In genomic region chr5:3024541-3024940, GRCh38 we compare ENCODE assay signal across 33 cellular contexts.
"Had no signal": no experiment of that assay in that cellular context is flagged by ENCODE, and none has a peak within 500 bp of the region (broad histone marks: within the 10 kb centered on the region; RNA-seq: fewer than 3 reads in every experiment).

No MANE protein-coding gene starts in this region.

- H3K4me1 ChIP-seq: adrenal gland, body of pancreas, esophagus squamous epithelium, gastroesophageal sphincter had no signal

- H3K27me3 ChIP-seq: adrenal gland, body of pancreas, esophagus squamous epithelium had no signal

- H3K27ac ChIP-seq: adrenal gland, body of pancreas, epithelial cell of prostate, esophagus squamous epithelium, gastroesophageal sphincter, WERI-Rb-1 had no signal

- H3K36me3 ChIP-seq: adrenal gland, esophagus squamous epithelium, gastroesophageal sphincter, WERI-Rb-1 had no signal

- H3K27ac Mint-ChIP-seq: activated B cell treated with CpG ODN at 0.5 μM for 24 hours; activated CD8-positive, alpha-beta T cell treated with anti-CD3 and anti-CD28 coated beads for 36 hours; activated naive CD8-positive, alpha-beta T cell; activated naive CD8-positive, alpha-beta T cell treated with anti-CD3 and anti-CD28 coated beads, Interleukin-2, amount 50 U/mL, for 24 hours; activated T-helper 1 cell treated with anti-CD3 and anti-CD28 coated beads, Interleukin-12 subunit alpha, Interleukin-12 subunit beta, Interleukin-2, Interleukin-4 antibody, amounts not matched to agents 30 ng/mL and 10 ng/mL and 1 ng/mL, durations not matched to agents 14 hours and 24 hours and 36 hours; activated T-helper 2 cell treated with anti-CD3 and anti-CD28 coated beads, Interferon-gamma antibody, Interleukin-2, Interleukin-4, amounts not matched to agents 10 μg/mL and 5 μg/mL and 100 μg/mL, durations not matched to agents 14 hours and 24 hours and 36 hours; T-helper 17 cell; T-helper 2 cell treated with Interferon-gamma antibody and Interleukin-4, amounts not matched to agents 5 μg/mL and 100 μg/mL, for 36 hours had no signal

- H3K36me3 Mint-ChIP-seq: activated naive CD8-positive, alpha-beta T cell had no signal

- DNase-seq: activated B cell treated with CpG ODN at 0.5 μM for 24 hours; activated CD4-positive, alpha-beta T cell treated with anti-CD3 and anti-CD28 coated beads for 48 hours; activated CD4-positive, alpha-beta T cell treated with anti-CD3 and anti-CD28 coated beads, Interleukin-2, amount 50 U/mL, for 1 hour; activated CD4-positive, alpha-beta T cell treated with anti-CD3 and anti-CD28 coated beads, Interleukin-2, amount 50 U/mL, for 48 hours; activated CD8-positive, alpha-beta memory T cell treated with anti-CD3 and anti-CD28 coated beads for 24 hours; activated CD8-positive, alpha-beta T cell treated with anti-CD3 and anti-CD28 coated beads for 36 hours; activated gamma-delta T cell treated with Interleukin-2 at 50 U/mL for 16 hours; activated naive CD4-positive, alpha-beta T cell treated with anti-CD3 and anti-CD28 coated beads, Interleukin-2, amount 50 U/mL, for 16 hours; activated naive CD4-positive, alpha-beta T cell treated with Interleukin-2 at 50 U/mL for 16 hours; activated naive CD8-positive, alpha-beta T cell treated with anti-CD3 and anti-CD28 coated beads, Interleukin-2, amount 50 U/mL, for 24 hours; activated T-cell treated with anti-CD3 and anti-CD28 coated beads, Interleukin-2, amount 50 U/mL, for 1 hour; activated T-cell treated with anti-CD3 and anti-CD28 coated beads, Interleukin-2, amount 50 U/mL, for 48 hours; amygdala; aorta; body of pancreas; caudate nucleus; cortex of kidney; dermis blood vessel endothelial cell; effector CD8-positive, alpha-beta T cell; esophagus squamous epithelium; foreskin melanocyte; T-helper 1 cell; T-helper 17 cell; T1000; WERI-Rb-1 had no signal

- H3K9me3 ChIP-seq: adrenal gland, body of pancreas, esophagus squamous epithelium, gastroesophageal sphincter had no signal

- H3K27me3 Mint-ChIP-seq: activated B cell treated with CpG ODN at 0.5 μM for 24 hours; activated CD8-positive, alpha-beta T cell treated with anti-CD3 and anti-CD28 coated beads for 36 hours; activated naive CD8-positive, alpha-beta T cell treated with anti-CD3 and anti-CD28 coated beads, Interleukin-2, amount 50 U/mL, for 24 hours; T-helper 17 cell had no signal

- H3K4me3 ChIP-seq: adrenal gland, body of pancreas, esophagus squamous epithelium, gastroesophageal sphincter had no signal

- H3K9me3 Mint-ChIP-seq: activated B cell treated with CpG ODN at 0.5 μM for 24 hours; activated naive CD8-positive, alpha-beta T cell treated with anti-CD3 and anti-CD28 coated beads, Interleukin-2, amount 50 U/mL, for 24 hours had no signal

- H3K4me1 Mint-ChIP-seq: activated B cell treated with CpG ODN at 0.5 μM for 24 hours; activated naive CD8-positive, alpha-beta T cell treated with anti-CD3 and anti-CD28 coated beads, Interleukin-2, amount 50 U/mL, for 24 hours; T-helper 17 cell had no signal

- ATAC-seq: activated CD4-positive, CD25-positive, alpha-beta regulatory T cell treated with anti-CD3 and anti-CD28 coated beads, Interleukin-2, amount 50 U/mL, for 24 hours; activated CD8-positive, alpha-beta T cell treated with anti-CD3 and anti-CD28 coated beads for 36 hours; activated naive CD8-positive, alpha-beta T cell treated with anti-CD3 and anti-CD28 coated beads, Interleukin-2, amount 50 U/mL, for 24 hours; body of pancreas; gastroesophageal sphincter; T-helper 17 cell had no signal

- H3K4me3 Mint-ChIP-seq: activated B cell treated with CpG ODN at 0.5 μM for 24 hours; activated CD8-positive, alpha-beta T cell treated with anti-CD3 and anti-CD28 coated beads for 36 hours; activated naive CD8-positive, alpha-beta T cell; activated naive CD8-positive, alpha-beta T cell treated with anti-CD3 and anti-CD28 coated beads, Interleukin-2, amount 50 U/mL, for 24 hours; activated T-helper 1 cell treated with anti-CD3 and anti-CD28 coated beads, Interleukin-12 subunit alpha, Interleukin-12 subunit beta, Interleukin-2, Interleukin-4 antibody, amounts not matched to agents 30 ng/mL and 10 ng/mL and 1 ng/mL, durations not matched to agents 14 hours and 24 hours and 36 hours; T-helper 17 cell; T-helper 2 cell treated with Interferon-gamma antibody and Interleukin-4, amounts not matched to agents 5 μg/mL and 100 μg/mL, for 36 hours had no signal
